10 cellular contexts compared by ENCODE assay signal in the genomic region with DNA sequence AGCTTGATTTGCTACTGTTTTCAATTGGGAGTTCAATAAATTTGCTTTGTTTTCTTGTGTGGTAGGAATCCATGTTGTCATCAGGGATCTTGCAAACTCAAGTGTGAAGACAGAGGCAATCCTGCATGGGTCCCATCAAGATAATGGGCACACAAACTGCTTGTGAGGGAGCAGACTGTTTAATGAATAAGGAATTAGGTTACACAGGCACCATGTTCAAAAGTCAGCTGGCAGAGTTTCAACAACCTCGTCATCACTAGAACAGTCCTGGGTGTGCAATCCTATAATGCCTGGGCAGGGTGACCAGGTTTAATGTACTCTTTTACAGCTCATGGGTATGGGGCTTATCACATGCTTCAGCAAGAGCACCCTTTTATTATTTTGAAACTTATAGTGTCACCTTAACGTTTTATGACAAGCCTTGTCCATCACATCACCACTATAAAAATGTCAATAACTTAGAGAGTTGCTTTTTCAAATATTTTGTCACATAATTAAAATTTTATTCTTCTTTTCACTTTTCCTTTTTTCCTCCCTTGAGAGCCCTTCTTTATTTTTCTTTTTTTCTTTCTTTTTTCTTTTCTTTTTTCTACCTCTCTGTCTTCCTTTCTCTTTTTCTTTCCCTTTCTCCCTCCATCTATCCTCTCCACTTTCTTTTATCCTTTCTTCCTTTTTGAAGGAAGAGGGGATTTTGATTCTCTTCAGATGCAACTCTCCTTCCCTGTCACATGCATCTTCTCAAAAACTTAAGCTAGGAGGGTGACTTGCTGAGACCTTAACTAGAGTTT.
DNase-seq lines count a peak whose midpoint lies in the region; ATAC-seq and TF ChIP-seq lines count a peak whose summit lies in the region.
"Had no signal": no experiment of that assay in that cellular context is flagged by ENCODE, and none has a peak within 500 bp of the region (broad histone marks: within the 10 kb centered on the region; RNA-seq: fewer than 3 reads in every experiment).

No MANE protein-coding gene starts in this region.

- no peaks in the 10 kb centered on the region for H3K27me3 ChIP-seq in tibial nerve

- no peak overlapping the region for H3K4me3 ChIP-seq in tibial nerve

- peak; percentile 18 for DNase-seq in activated CD4-positive, alpha-beta T cell treated with anti-CD3 and anti-CD28 coated beads for 48 hours
- DNase-seq in activated CD4-positive, alpha-beta T cell treated with anti-CD3 and anti-CD28 coated beads, Interleukin-2, amount 50 U/mL, for 4 hours: no peak
- DNase-seq in RKO (ENCODE audit: low spot score) (peak; percentile 5), renal cortical epithelial cell (ENCODE audit: low read depth) (peak; percentile 40), OCI-M2 (lab: John Stamatoyannopoulos, UW; ENCODE audit: unreplicated experiment) (no peak), G401 (ENCODE audit: low spot score) (no peak), tibial nerve (ENCODE audit: low spot score in 2 of 2) (no peak)
- DNase-seq: left ventricle myocardium superior, NCI-H1092 treated with DMSO at 0.1 percent for 48 hours had no signal

- H3K36me3 ChIP-seq in tibial nerve: no peaks in the 10 kb centered on the region

- TF ChIP-seq POLR2A in tibial nerve (IDR thresholded peaks at IDR 0.05): no peak

- in situ Hi-C loops in G401 (cut with HindIII; ENCODE audit: low sequenced_read_pairs): no loop called here

- 68 to 87% methylated on average over 2 of the region's 2 CpGs for WGBS in tibial nerve, 2 donors

- TF ChIP-seq EP300 in tibial nerve (IDR thresholded peaks at IDR 0.05): no peak

- H3K27ac ChIP-seq in tibial nerve: no peak overlapping the region

- peak; percentile 38 for ATAC-seq in HG02759 (IDR thresholded peaks at IDR 0.05; ENCODE audit: unreplicated experiment)
- ATAC-seq: left ventricle myocardium superior had no signal

- no peaks in the 10 kb centered on the region for H3K9me3 ChIP-seq in tibial nerve

- no peaks in the 10 kb centered on the region for H3K4me1 ChIP-seq in tibial nerve

- TF ChIP-seq CTCF in tibial nerve (IDR thresholded peaks at IDR 0.05): no peak

Comparison
In these comparisons a context has a peak if more than half of its experiments do, and no peak if none do; other contexts are left out.
1. DNase-seq: peak in activated CD4-positive, alpha-beta T cell treated with anti-CD3 and anti-CD28 coated beads for 48 hours (single experiment), RKO (single experiment) and renal cortical epithelial cell (single experiment); none in activated CD4-positive, alpha-beta T cell treated with anti-CD3 and anti-CD28 coated beads, Interleukin-2, amount 50 U/mL, for 4 hours (0 of 2), OCI-M2 (single experiment), G401 (single experiment) and tibial nerve (0 of 2).